12 cellular contexts compared by ENCODE assay signal in the genomic region with DNA sequence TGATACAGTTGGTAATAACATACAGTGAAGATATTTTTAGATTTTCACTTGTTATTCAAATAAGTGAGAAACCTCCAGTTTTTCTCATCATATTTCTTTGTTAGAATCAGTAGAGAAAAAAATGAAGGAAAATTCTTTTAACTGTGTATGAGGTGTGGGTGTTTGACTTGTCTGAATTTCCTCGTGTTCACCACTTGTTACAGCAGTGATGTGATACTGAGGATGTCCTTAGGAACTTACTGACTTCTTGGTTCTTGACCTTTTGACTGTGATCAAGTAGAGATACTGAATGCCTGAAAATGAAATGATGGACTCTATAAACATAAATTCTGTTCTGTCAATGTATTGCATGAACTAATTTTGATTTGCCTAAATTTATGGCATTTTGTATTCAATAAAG.
"Had no signal": no experiment of that assay in that cellular context is flagged by ENCODE, and none has a peak within 500 bp of the region (broad histone marks: within the 10 kb centered on the region; RNA-seq: fewer than 3 reads in every experiment).

No MANE protein-coding gene starts in this region.

- H3K4me1 ChIP-seq: breast epithelium had no signal

- H3K9me3 ChIP-seq: breast epithelium, pancreas had no signal

- H3K27ac ChIP-seq: breast epithelium had no signal

- H3K27me3 ChIP-seq: breast epithelium, pancreas had no signal

- DNase-seq: activated CD4-positive, alpha-beta T cell treated with anti-CD3 and anti-CD28 coated beads for 1 hour; activated CD4-positive, alpha-beta T cell treated with anti-CD3 and anti-CD28 coated beads, Interleukin-2, amount 50 U/mL, for 4 hours; activated naive CD4-positive, alpha-beta T cell treated with Interleukin-2 at 50 U/mL for 16 hours; activated T-cell treated with anti-CD3 and anti-CD28 coated beads for 4 hours; aorta; endodermal cell; midbrain; pancreas; T-helper 17 cell had no signal

- H3K4me3 ChIP-seq: breast epithelium, pancreas had no signal

- H3K36me3 ChIP-seq: breast epithelium, pancreas had no signal

- ATAC-seq: activated T-helper 17 cell treated with anti-CD3 and anti-CD28 coated beads, Interleukin-2, amount 50 U/mL, for 72 hours; pancreas; stimulated activated effector memory CD8-positive, alpha-beta T cell treated with anti-CD3 and anti-CD28 coated beads, Interleukin-12 subunit alpha, Interleukin-12 subunit beta, amount 100 ng/mL, for 72 hours; T-helper 17 cell had no signal
